Comparison of ENCODE assay signal across 25 cellular contexts in genomic region chr9:3689555-3689954, GRCh38.
DNase-seq lines count a peak whose midpoint lies in the region; ATAC-seq, FAIRE-seq and TF ChIP-seq lines count a peak whose summit lies in the region.
"Had no signal": no experiment of that assay in that cellular context is flagged by ENCODE, and none has a peak within 500 bp of the region (broad histone marks: within the 10 kb centered on the region; RNA-seq: fewer than 3 reads in every experiment).

No MANE protein-coding gene starts in this region.

- TF ChIP-seq POLR2A in HepG2 (IDR thresholded peaks at IDR 0.05; ENCODE audit: insufficient read depth in 1 of 2, low read depth in 2 of 2, low read length in 2 of 2) (no peak), right lobe of liver (IDR thresholded peaks at IDR 0.05) (no peak), K562 (conservative IDR thresholded peaks at IDR 0.05) (no peak)

- intact Hi-C loops in HepG2 (cut with micrococcal nuclease; ENCODE audit: unreplicated experiment) (no loop called here), right lobe of liver (cut with DNase I) (no loop called here), K562 (cut with micrococcal nuclease) (no loop called here)

- no peak for TF ChIP-seq EP300 in HepG2 (IDR thresholded peaks at IDR 0.05; ENCODE audit: low read depth in 2 of 2, low read length in 2 of 2)
- TF ChIP-seq EP300 in HepG2 (CRISPR knock-in tag; IDR thresholded peaks at IDR 0.05; ENCODE audit: borderline replicate concordance) = no peak
- TF ChIP-seq EP300 in K562 (IDR thresholded peaks at IDR 0.05; ENCODE audit: low read length) = no peak

- ATAC-seq in HepG2 = no peak
- ATAC-seq in right lobe of liver = no peak
- no peak for ATAC-seq in K562
- no peak for ATAC-seq in GM21737 (IDR thresholded peaks at IDR 0.05; ENCODE audit: unreplicated experiment)

- H3K4me1 Mint-ChIP-seq in endothelial cell (ENCODE audit: unreplicated experiment) = no peaks in the 10 kb centered on the region
- H3K4me1 Mint-ChIP-seq: CD14-positive monocyte; CD4-positive, alpha-beta memory T cell; CD4-positive, CD25-positive, alpha-beta regulatory T cell; CD8-positive, alpha-beta memory T cell had no signal

- no peaks in the 10 kb centered on the region for H3K27me3 ChIP-seq in HepG2 (ENCODE audit: control insufficient read depth in 1 of 2, insufficient read depth in 2 of 2, low read length in 2 of 2)
- no peaks in the 10 kb centered on the region for H3K27me3 ChIP-seq in right lobe of liver
- H3K27me3 ChIP-seq in K562 (ENCODE audit: control insufficient read depth in 2 of 2, insufficient read depth in 2 of 2, low read length in 2 of 2) = no peaks in the 10 kb centered on the region
- H3K27me3 ChIP-seq: BE2C, BLaER1 had no signal

- no peak overlapping the region for H3K27ac ChIP-seq in HepG2 (ENCODE audit: extremely low read length, insufficient read depth, low read length)
- H3K27ac ChIP-seq in right lobe of liver = no peak overlapping the region
- H3K27ac ChIP-seq in K562 (ENCODE audit: extremely low read depth, low read depth, low read length) = no peak overlapping the region
- H3K27ac ChIP-seq: 22Rv1, BLaER1 had no signal

- H3K27ac Mint-ChIP-seq in endothelial cell (ENCODE audit: unreplicated experiment) = no peak overlapping the region
- H3K27ac Mint-ChIP-seq: CD14-positive monocyte; CD4-positive, alpha-beta memory T cell; CD4-positive, CD25-positive, alpha-beta regulatory T cell; CD8-positive, alpha-beta memory T cell had no signal

- TF ChIP-seq RAD21 in HepG2 (CRISPR knock-in tag; IDR thresholded peaks at IDR 0.05) (no peak), K562 (CRISPR knock-in tag; conservative IDR thresholded peaks at IDR 0.05 in 1 of 2, IDR thresholded peaks at IDR 0.05 in 1 of 2) (no peak)

- H3K9ac ChIP-seq in HepG2 (ENCODE audit: insufficient read depth, low read depth, low read length) (no peak overlapping the region), K562 (ENCODE audit: insufficient read depth in 1 of 2, low read depth in 2 of 2, low read length in 2 of 2) (no peak overlapping the region)
- H3K9ac ChIP-seq: BLaER1 had no signal

- no peaks in the 10 kb centered on the region for H3K9me1 ChIP-seq in K562 (ENCODE audit: control insufficient read depth, insufficient read depth, low read length)

- POLR2A ChIA-PET in HepG2 (lab: Yijun Ruan, JAX) = no interaction called here
- POLR2A ChIA-PET in K562 (lab: Yijun Ruan, JAX) = no interaction called here

- in situ Hi-C loops in HepG2 (cut with HindIII; ENCODE audit: extremely low pct_ligation_motif_present, low pct_unique_long_range_greater_than_20kb) (no loop called here), K562 (cut with MboI) (loop anchor here (25.0 kb wide), 1 partner anchor 227 kb away; no protein-coding TSS in a partner anchor)

- no peaks in the 10 kb centered on the region for H3K36me3 ChIP-seq in HepG2 (replicated peaks in 1 of 2; ENCODE audit: control insufficient read depth in 1 of 2, insufficient read depth in 2 of 2, low read length in 2 of 2)
- H3K36me3 ChIP-seq in right lobe of liver = no peaks in the 10 kb centered on the region
- H3K36me3 ChIP-seq in K562 (ENCODE audit: control insufficient read depth, insufficient read depth, low read length) = no peaks in the 10 kb centered on the region
- H3K36me3 ChIP-seq: BE2C, BLaER1 had no signal

- H2AFZ ChIP-seq in HepG2 (ENCODE audit: low read length) = no peak overlapping the region
- H2AFZ ChIP-seq in K562 (ENCODE audit: low read depth, low read length) = no peak overlapping the region

- no peaks in the 10 kb centered on the region for H3K4me1 ChIP-seq in HepG2 (ENCODE audit: insufficient read depth, low read length)
- H3K4me1 ChIP-seq in right lobe of liver = no peaks in the 10 kb centered on the region
- no peaks in the 10 kb centered on the region for H3K4me1 ChIP-seq in K562 (replicated peaks in 1 of 2; ENCODE audit: control insufficient read depth in 2 of 2, insufficient read depth in 2 of 2, low read length in 2 of 2)
- H3K4me1 ChIP-seq: BE2C, BLaER1 had no signal

- H3K79me2 ChIP-seq in HepG2 (ENCODE audit: insufficient read depth, low read length) = no peaks in the 10 kb centered on the region
- H3K79me2 ChIP-seq in K562 (ENCODE audit: control insufficient read depth, insufficient read depth, low read length) = no peaks in the 10 kb centered on the region

- H3K9me3 ChIP-seq in HepG2 (ENCODE audit: low read length) = no peaks in the 10 kb centered on the region
- no peaks in the 10 kb centered on the region for H3K9me3 ChIP-seq in right lobe of liver
- no peaks in the 10 kb centered on the region for H3K9me3 ChIP-seq in K562 (replicated peaks; ENCODE audit: control insufficient read depth, insufficient read depth, low read depth, low read length)
- H3K9me3 ChIP-seq: BE2C, BLaER1 had no signal

- H4K20me1 ChIP-seq in HepG2 (ENCODE audit: insufficient read depth, low read length) (no peaks in the 10 kb centered on the region; the same call in 1 of the 2 replicates), K562 (replicated peaks; ENCODE audit: control insufficient read depth, insufficient read depth, low read length) (no peaks in the 10 kb centered on the region)
- H4K20me1 ChIP-seq: BLaER1 had no signal

- H3K4me3 Mint-ChIP-seq in endothelial cell (ENCODE audit: unreplicated experiment) = peak overlapping the region; percentile 16
- H3K4me3 Mint-ChIP-seq: CD14-positive monocyte; CD4-positive, alpha-beta memory T cell; CD4-positive, CD25-positive, alpha-beta regulatory T cell; CD8-positive, alpha-beta memory T cell had no signal

- H3K4me2 ChIP-seq in HepG2 (ENCODE audit: low read depth, low read length) (no peak overlapping the region), K562 (ENCODE audit: insufficient read depth, low read length) (no peak overlapping the region)
- H3K4me2 ChIP-seq: BLaER1 had no signal

- H3K4me3 ChIP-seq in HepG2 (replicated peaks in 1 of 3; ENCODE audit: insufficient read depth in 1 of 3, low read depth in 2 of 3, low read length in 3 of 3) = no peak overlapping the region
- H3K4me3 ChIP-seq in right lobe of liver = no peak overlapping the region
- no peak overlapping the region for H3K4me3 ChIP-seq in K562
- H3K4me3 ChIP-seq: BLaER1 had no signal

- 53% methylated on average over 4 of the region's 4 CpGs for WGBS in HepG2 (ENCODE audit: low lambda C conversion rate)
- WGBS in right lobe of liver (ENCODE audit: insufficient coverage, low coverage, low lambda C conversion rate, missing lambda C conversion rate) = 86% methylated on average over 2 of the region's 4 CpGs
- 0% methylated on average over 4 of the region's 4 CpGs for WGBS in K562 (ENCODE audit: insufficient coverage, low coverage, missing lambda C conversion rate)

- no peaks in the 10 kb centered on the region for H3K27me3 Mint-ChIP-seq in endothelial cell (ENCODE audit: unreplicated experiment)
- H3K27me3 Mint-ChIP-seq: CD4-positive, alpha-beta memory T cell had no signal

- CTCF ChIA-PET in HepG2 (lab: Yijun Ruan, JAX; ENCODE audit: low intra/inter-chr PET ratio, low total read pairs) = no interaction called here
- CTCF ChIA-PET in K562 (lab: Yijun Ruan, JAX; ENCODE audit: low intra/inter-chr PET ratio) = no interaction called here

- no peak for TF ChIP-seq CTCF in HepG2 (CRISPR knock-in tag; IDR thresholded peaks at IDR 0.05)
- no peak for TF ChIP-seq CTCF in right lobe of liver (IDR thresholded peaks at IDR 0.05)
- TF ChIP-seq CTCF in K562 (IDR thresholded peaks at IDR 0.05 in 2 of 3, conservative IDR thresholded peaks at IDR 0.05 in 1 of 3; ENCODE audit: insufficient read depth in 2 of 3, low read depth in 1 of 3, low read length in 3 of 3) = no peak
- TF ChIP-seq CTCF in endothelial cell (IDR thresholded peaks at IDR 0.05; ENCODE audit: unreplicated experiment) = no peak

- DNase-seq in HepG2 (ENCODE audit: low spot score) (no peak), right lobe of liver (no peak), K562 (ENCODE audit: extremely low read depth in 1 of 4, low spot score in 3 of 4) (no peak), endothelial cell (ENCODE audit: low spot score) (no peak)
- DNase-seq in activated CD4-positive, alpha-beta T cell treated with anti-CD3 and anti-CD28 coated beads for 4 hours = no peak
- DNase-seq: ACHN; BE2C; C1 segment of cervical spinal cord; CD4-positive, alpha-beta memory T cell; CD4-positive, CD25-positive, alpha-beta regulatory T cell; CD8-positive, alpha-beta memory T cell; COR-L47; DMS 273 treated with DMSO at 0.1 percent for 48 hours; DMS153; DMS53; DMS79; DND-41; EL; GF-D8 had no signal

- no peak for FAIRE-seq in HepG2 (lab: Jason Lieb, UNC)
- no peak for FAIRE-seq in K562 (lab: Jason Lieb, UNC)
- FAIRE-seq: GM12891, GM19239 had no signal

- H3K36me3 Mint-ChIP-seq in endothelial cell (ENCODE audit: low read depth, unreplicated experiment) = no peaks in the 10 kb centered on the region
- H3K36me3 Mint-ChIP-seq: CD14-positive monocyte had no signal

- no peaks in the 10 kb centered on the region for H3K9me3 Mint-ChIP-seq in endothelial cell (ENCODE audit: unreplicated experiment)

- BruUV-seq in HepG2 (replicated peaks; lab: Mats Ljungman, UMichigan) = no TSS peak
- no TSS peak for BruUV-seq in K562 (replicated peaks; lab: Mats Ljungman, UMichigan)

TF ChIP-seq in HepG2, 621 proteins besides CTCF, POLR2A, EP300 and RAD21 (continues in another document):
- TF ChIP-seq MAFF (IDR thresholded peaks at IDR 0.05; ENCODE audit: low read depth, low read length) = peak; percentile 95

TF ChIP-seq in K562, 482 proteins besides CTCF, POLR2A, EP300 and RAD21:
- no peak for TF ChIP-seq ZNF121 (CRISPR knock-in tag; conservative IDR thresholded peaks at IDR 0.05)
- no peak for TF ChIP-seq DNMT1 (IDR thresholded peaks at IDR 0.05)
- TF ChIP-seq MAFK (IDR thresholded peaks at IDR 0.05; ENCODE audit: low read length) = peak; percentile 95
- no peak for TF ChIP-seq KDM1A (IDR thresholded peaks at IDR 0.05)
- TF ChIP-seq NFE2 (IDR thresholded peaks at IDR 0.05; ENCODE audit: low read depth) = 0 out of 2 replicates have a peak, but pooled peaks have one; percentile 16
- peak; percentile 92 for TF ChIP-seq C11orf30 (IDR thresholded peaks at IDR 0.05; ENCODE audit: low read depth)
- TF ChIP-seq MAFG (tag; conservative IDR thresholded peaks at IDR 0.05) = peak; percentile 96
- no peak for TF ChIP-seq BRF2 (IDR thresholded peaks at IDR 0.05; ENCODE audit: borderline replicate concordance, insufficient read depth, insufficient read length)
- peak; percentile 96 for TF ChIP-seq ZNF316 (IDR thresholded peaks at IDR 0.05)
- TF ChIP-seq MAFF (IDR thresholded peaks at IDR 0.05; ENCODE audit: low read length) = peak; percentile 93
- no peak for TF ChIP-seq STAT5B (CRISPR knock-in tag; IDR thresholded peaks at IDR 0.05)
- no peak for TF ChIP-seq PTBP1 (IDR thresholded peaks at IDR 0.05; ENCODE audit: low read depth, low read length)
TF ChIP-seq in K562: peak in this region for 6.

Comparison
In these comparisons a context has a peak if more than half of its experiments do, and no peak if none do; other contexts are left out.
1. Of the 241 proteins assayed by ChIP-seq in both HepG2 and K562: peak only in HepG2: none; only in K562: MAFG and NFE2; in both: MAFF and MAFK; in neither: 237.